21 cellular contexts compared by ENCODE assay signal in the genomic region with DNA sequence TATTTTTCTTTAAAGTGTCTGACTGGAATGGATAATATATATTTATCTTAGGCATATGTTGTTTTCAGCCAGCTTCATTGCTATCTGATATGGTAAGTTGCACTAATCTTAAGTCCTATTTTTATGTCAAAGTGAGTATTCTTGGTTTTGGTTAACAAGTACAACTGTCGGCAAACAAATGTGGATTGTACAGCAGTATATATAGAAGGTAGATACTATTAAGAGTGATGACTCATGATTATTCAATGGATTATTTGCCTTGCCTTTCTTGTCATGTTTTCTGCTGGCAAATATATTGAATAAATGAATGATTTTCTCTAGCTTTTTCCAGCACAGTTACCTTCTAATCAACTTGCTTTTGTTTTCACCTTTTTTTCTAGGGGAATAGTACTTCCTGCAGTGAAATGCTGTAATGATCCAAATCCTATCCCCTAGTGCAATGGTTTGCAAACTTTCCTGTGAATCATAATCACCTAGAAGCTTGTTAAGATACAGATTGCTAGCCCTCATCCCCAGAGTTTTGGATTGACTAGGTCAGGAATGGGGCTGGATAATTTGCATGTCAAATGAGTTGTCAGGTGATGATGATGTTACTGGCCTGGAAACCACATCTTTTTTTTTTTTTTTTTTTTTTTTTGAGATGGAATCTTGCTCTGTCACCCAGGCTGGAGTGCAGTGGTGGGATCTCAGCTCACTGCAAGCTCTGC.
A peak's percentile ranks its signal among the peaks of the same experiment; 100 is the strongest.
DNase-seq lines count a peak whose midpoint lies in the region; ATAC-seq and TF ChIP-seq lines count a peak whose summit lies in the region.
"Had no signal": no experiment of that assay in that cellular context is flagged by ENCODE, and none has a peak within 500 bp of the region (broad histone marks: within the 10 kb centered on the region; RNA-seq: fewer than 3 reads in every experiment).

No MANE protein-coding gene starts in this region.

- no peak for DNase-seq in activated naive CD4-positive, alpha-beta T cell treated with anti-CD3 and anti-CD28 coated beads, Interleukin-2, amount 50 U/mL, for 72 hours (ENCODE audit: low spot score in 2 of 2)
- no peak for DNase-seq in activated naive CD4-positive, alpha-beta T cell treated with Interleukin-2 at 50 U/mL for 16 hours
- DNase-seq in HT-29 (ENCODE audit: low spot score) (peak; percentile 30), astrocyte of the spinal cord (ENCODE audit: low read depth, low spot score) (peak; percentile 18), retinal pigment epithelial cell (ENCODE audit: low read depth) (peak; percentile 7)
- no peak for DNase-seq in stimulated activated CD4-positive, alpha-beta T cell treated with anti-CD3 and anti-CD28 coated beads, Interleukin-2, amount 100 ng/mL, for 24 hours
- DNase-seq: 8988T; activated naive CD8-positive, alpha-beta T cell treated with anti-CD3 and anti-CD28 coated beads, Interleukin-2, amount 10 ng/mL, durations not matched to agents 7 days and 5 days; colonic mucosa; heart left ventricle; Karpas-422; left ventricle myocardium superior; NCI-H1417 treated with DMSO at 0.1 percent for 48 hours; NCI-H2107; NCI-H510A; nucleus accumbens had no signal

- TF ChIP-seq CTCF in astrocyte of the spinal cord (IDR thresholded peaks at IDR 0.05; ENCODE audit: low read depth, low read length) (no peak), retinal pigment epithelial cell (conservative IDR thresholded peaks at IDR 0.05; ENCODE audit: low read depth, low read length) (no peak)

- H3K4me3 ChIP-seq in astrocyte of the spinal cord (ENCODE audit: low read depth, low read length), result no peak overlapping the region
- H3K4me3 ChIP-seq in retinal pigment epithelial cell (ENCODE audit: low read length), result no peak overlapping the region
- H3K4me3 ChIP-seq: colonic mucosa, heart left ventricle had no signal

- ATAC-seq in activated naive CD4-positive, alpha-beta T cell treated with anti-CD3 and anti-CD28 coated beads, Interleukin-2, amount 50 U/mL, for 72 hours, result peak; percentile 43 to 68
- ATAC-seq in HG02642 (IDR thresholded peaks at IDR 0.05; ENCODE audit: poor library complexity, unreplicated experiment), result no peak
- no peak for ATAC-seq in HG02588 (IDR thresholded peaks at IDR 0.05; ENCODE audit: unreplicated experiment)
- ATAC-seq: heart left ventricle, left ventricle myocardium superior, Right ventricle myocardium inferior had no signal

- H3K36me3 Mint-ChIP-seq in activated naive CD4-positive, alpha-beta T cell treated with anti-CD3 and anti-CD28 coated beads, Interleukin-2, amount 50 U/mL, for 72 hours, result peaks cover 0 to 4% of the 10 kb centered on the region in 2 donors
- H3K36me3 Mint-ChIP-seq: activated naive CD8-positive, alpha-beta T cell treated with anti-CD3 and anti-CD28 coated beads, Interleukin-2, amount 10 ng/mL, durations not matched to agents 7 days and 5 days; brain had no signal

- H3K9me3 Mint-ChIP-seq in activated naive CD4-positive, alpha-beta T cell treated with anti-CD3 and anti-CD28 coated beads, Interleukin-2, amount 50 U/mL, for 72 hours, result no peaks in the 10 kb centered on the region

- no peak overlapping the region for H3K27ac Mint-ChIP-seq in activated naive CD4-positive, alpha-beta T cell treated with anti-CD3 and anti-CD28 coated beads, Interleukin-2, amount 50 U/mL, for 72 hours
- H3K27ac Mint-ChIP-seq: activated naive CD8-positive, alpha-beta T cell treated with anti-CD3 and anti-CD28 coated beads, Interleukin-2, amount 10 ng/mL, durations not matched to agents 7 days and 5 days; B cell had no signal

- in situ Hi-C loops in astrocyte of the spinal cord (cut with HindIII; ENCODE audit: low sequenced_read_pairs), result no loop called here

Comparison
In these comparisons a context has a peak if more than half of its experiments do, and no peak if none do; other contexts are left out.
1. ATAC-seq: peak in activated naive CD4-positive, alpha-beta T cell treated with anti-CD3 and anti-CD28 coated beads, Interleukin-2, amount 50 U/mL, for 72 hours (2 of 2); none in HG02642 (single experiment) and HG02588 (single experiment).
2. DNase-seq: peak in HT-29 (single experiment), astrocyte of the spinal cord (single experiment) and retinal pigment epithelial cell (single experiment); none in activated naive CD4-positive, alpha-beta T cell treated with anti-CD3 and anti-CD28 coated beads, Interleukin-2, amount 50 U/mL, for 72 hours (0 of 2), activated naive CD4-positive, alpha-beta T cell treated with Interleukin-2 at 50 U/mL for 16 hours (single experiment) and stimulated activated CD4-positive, alpha-beta T cell treated with anti-CD3 and anti-CD28 coated beads, Interleukin-2, amount 100 ng/mL, for 24 hours (0 of 2).